ENCODE assay signal across 15 cellular contexts in genomic region chr9:137293482-137294090, GRCh38. TPM values are rescaled to one million over a fixed set of nuclear protein-coding genes. Genes with fewer than 3 reads are reported as not detected.
DNase-seq lines count a peak whose midpoint lies in the region; ATAC-seq and TF ChIP-seq lines count a peak whose summit lies in the region.
"Had no signal": no experiment of that assay in that cellular context is flagged by ENCODE, and none has a peak within 500 bp of the region (broad histone marks: within the 10 kb centered on the region; RNA-seq: fewer than 3 reads in every experiment).

No MANE protein-coding gene starts in this region.

- peak overlapping the region; percentile 31 for H2AFZ ChIP-seq in HCT116 (ENCODE audit: low read depth, low read length, poor library complexity, severe bottlenecking)

- POLR2A ChIA-PET in HCT116 (lab: Charles Lee), result no interaction called here

- DNase-seq in HCT116 (ENCODE audit: low read depth, low spot score), result no peak
- no peak for DNase-seq in cortex of kidney (lab: John Stamatoyannopoulos, UW)
- DNase-seq in NCI-H345 (lab: John Stamatoyannopoulos, UW), result no peak
- DNase-seq in activated CD8-positive, alpha-beta memory T cell treated with anti-CD3 and anti-CD28 coated beads, Interleukin-2, amount 50 U/mL, for 48 hours, result no peak
- DNase-seq: activated B cell treated with CpG ODN at 0.5 μM for 24 hours; activated CD8-positive, alpha-beta memory T cell treated with anti-CD3 and anti-CD28 coated beads, Interleukin-2, amount 10 ng/mL, durations not matched to agents 7 days and 5 days; AML-193; central memory CD4-positive, alpha-beta T cell; DMS79 treated with DMSO at 0.1 percent for 48 hours; midbrain; NCI-H1092 had no signal

- no peaks in the 10 kb centered on the region for H3K79me2 ChIP-seq in HCT116 (ENCODE audit: insufficient read depth, low read length)

- intact Hi-C loops in HCT116 (cut with micrococcal nuclease), result loop anchor here (2.0 to 5.0 kb wide), 2 partner anchors 129 to 151 kb away; partner anchors contain the start of genes EXD3 and NOXA1

- H3K4me1 ChIP-seq in HCT116 (ENCODE audit: control insufficient read depth in 1 of 2, insufficient read depth in 2 of 2, low read length in 2 of 2), result peaks cover 23 to 50% of the 10 kb centered on the region in 2 experiments
- H3K4me1 ChIP-seq in duodenal mucosa (ENCODE audit: control insufficient read depth in 1 of 2, insufficient read depth in 2 of 2, low read length in 2 of 2), result peaks cover 25 to 35% of the 10 kb centered on the region in 2 donors
- H3K4me1 ChIP-seq in mucosa of stomach (ENCODE audit: control insufficient read depth, insufficient read depth, low read length), result peaks cover 50% of the 10 kb centered on the region

- H3K27ac ChIP-seq in HCT116 (ENCODE audit: low read depth, low read length) (no peak overlapping the region), duodenal mucosa (ENCODE audit: low read depth, low read length) (peak overlapping the region; percentile 90)
- H3K27ac ChIP-seq: esophagus muscularis mucosa had no signal

- H3K36me3 ChIP-seq in HCT116 (ENCODE audit: control insufficient read depth in 1 of 2, insufficient read depth in 2 of 2, low read length in 2 of 2) (no peaks in the 10 kb centered on the region), duodenal mucosa (ENCODE audit: control insufficient read depth in 1 of 2, insufficient read depth in 2 of 2, low read length in 2 of 2) (no peaks in the 10 kb centered on the region), mucosa of stomach (ENCODE audit: control insufficient read depth, insufficient read depth, low read length) (no peaks in the 10 kb centered on the region)
- H3K36me3 ChIP-seq: esophagus muscularis mucosa had no signal

- H3K9me3 ChIP-seq in HCT116 (ENCODE audit: control insufficient read depth in 1 of 2, insufficient read depth in 1 of 2, low read depth in 1 of 2, low read length in 2 of 2), result no peaks in the 10 kb centered on the region
- H3K9me3 ChIP-seq in duodenal mucosa (ENCODE audit: control insufficient read depth in 1 of 2, low read length in 2 of 2), result no peaks in the 10 kb centered on the region
- H3K9me3 ChIP-seq in mucosa of stomach (ENCODE audit: control insufficient read depth, low read length), result peaks cover 5% of the 10 kb centered on the region

- no TSS peak for BruUV-seq in HCT116 (replicated peaks; lab: Mats Ljungman, UMichigan)

- no peak overlapping the region for H3K9ac ChIP-seq in HCT116 (ENCODE audit: low read length)
- H3K9ac ChIP-seq in duodenal mucosa (ENCODE audit: low read depth in 1 of 2, low read length in 2 of 2), result peak overlapping the region; percentile 6 to 66
- H3K9ac ChIP-seq in mucosa of stomach (ENCODE audit: low read length), result peak overlapping the region; percentile 42

- H3K27me3 ChIP-seq in HCT116 (ENCODE audit: insufficient read depth, low read length) (no peaks in the 10 kb centered on the region), duodenal mucosa (ENCODE audit: control insufficient read depth in 1 of 2, insufficient read depth in 2 of 2, low read length in 2 of 2) (peaks cover 8 to 9% of the 10 kb centered on the region in 2 donors), mucosa of stomach (ENCODE audit: control insufficient read depth, insufficient read depth, low read length) (peaks cover 28% of the 10 kb centered on the region)

- TF ChIP-seq RAD21 in HCT116 (IDR thresholded peaks at IDR 0.05; ENCODE audit: low read depth), result no peak

- RAD21 ChIA-PET in HCT116 (lab: Charles Lee; ENCODE audit: low non-redundant PET in 1 of 2, low total read pairs in 2 of 2, uncharacterized antibody in 2 of 2, unreplicated experiment in 2 of 2), result no interaction called here

- H3K4me3 ChIP-seq in HCT116 (replicated peaks in 1 of 2; ENCODE audit: low read depth in 1 of 2, low read length in 2 of 2), result no peak overlapping the region
- H3K4me3 ChIP-seq in duodenal mucosa (ENCODE audit: low read depth in 1 of 2, low read length in 2 of 2), result peak overlapping the region; percentile 2
- no peak overlapping the region for H3K4me3 ChIP-seq in mucosa of stomach (ENCODE audit: low read length)
- H3K4me3 ChIP-seq: esophagus muscularis mucosa had no signal

- 0 out of 2 replicates have a peak overlapping the region, but pooled peaks have one; percentile 80 for H3K4me2 ChIP-seq in HCT116 (ENCODE audit: low read length)

- CTCF ChIA-PET in HCT116 (lab: Charles Lee), result interaction anchor here (0.9 to 1.0 kb wide), 3 partner anchors 9 to 129 kb away, joined by 3 to 5 read pairs (median 3); partner anchors contain the start of genes EXD3, NOXA1 and NRARP

- ATAC-seq in HCT116, result no peak

- TF ChIP-seq POLR2A in HCT116 (IDR thresholded peaks at IDR 0.05; ENCODE audit: borderline replicate concordance, extremely low read depth, insufficient read depth, insufficient read length), result no peak

- no peaks in the 10 kb centered on the region for H3K9me2 ChIP-seq in HCT116 (ENCODE audit: insufficient read depth)

- H4K20me1 ChIP-seq in HCT116 (ENCODE audit: insufficient read depth), result no peaks in the 10 kb centered on the region

- no peak for TF ChIP-seq CTCF in HCT116 (IDR thresholded peaks at IDR 0.05 in 2 of 3, conservative IDR thresholded peaks at IDR 0.05 in 1 of 3; ENCODE audit: borderline replicate concordance in 1 of 3, insufficient read depth in 1 of 3, low read depth in 2 of 3, low read length in 2 of 3)

TF ChIP-seq in HCT116, 20 proteins besides CTCF, POLR2A, EP300 and RAD21 (continues in another document):
- TF ChIP-seq JUND (IDR thresholded peaks at IDR 0.05) (no peak), ZNF274 (IDR thresholded peaks at IDR 0.05; ENCODE audit: low read depth, low read length) (no peak), CBX3 (IDR thresholded peaks at IDR 0.05; ENCODE audit: low read depth) (no peak), SIN3A (IDR thresholded peaks at IDR 0.05; ENCODE audit: low read depth) (no peak), CEBPB (IDR thresholded peaks at IDR 0.05; ENCODE audit: low read depth) (no peak), EGR1 (IDR thresholded peaks at IDR 0.05; ENCODE audit: low read depth) (no peak), REST (IDR thresholded peaks at IDR 0.05; ENCODE audit: low read depth) (no peak), MAX (IDR thresholded peaks at IDR 0.05) (no peak), SRF (IDR thresholded peaks at IDR 0.05; ENCODE audit: low read depth) (no peak), ZFX (IDR thresholded peaks at IDR 0.05) (no peak), EZH2phosphoT487 (IDR thresholded peaks at IDR 0.05; ENCODE audit: borderline replicate concordance) (no peak), SP1 (IDR thresholded peaks at IDR 0.05; ENCODE audit: low read depth) (no peak), YY1 (IDR thresholded peaks at IDR 0.05; ENCODE audit: extremely low read depth, insufficient replicate concordance, low read depth, low read length) (no peak), EZH2 (IDR thresholded peaks at IDR 0.05) (no peak), ATF3 (IDR thresholded peaks at IDR 0.05) (no peak)

RNA-seq across cellular contexts. Expression of gene NRARP, which starts 8.5 kb away (rescaled TPM):
- total RNA-seq in HCT116 (2021; ENCODE audit: unreplicated experiment), result 22.2 TPM
- polyA plus RNA-seq in HCT116 (2012), result 5.9 and 7.2 TPM in 2 replicates

RNA-seq across cellular contexts. Expression of gene TOR4A, which starts 16.1 kb away (rescaled TPM):
- 34.0 TPM for total RNA-seq in HCT116 (2021; ENCODE audit: unreplicated experiment)
- 21.6 and 22.8 TPM in 2 replicates for polyA plus RNA-seq in HCT116 (2012)

RNA-seq across cellular contexts. Expression of gene NELFB, which starts 38.5 kb away (rescaled TPM):
- total RNA-seq in HCT116 (2021; ENCODE audit: unreplicated experiment), result 86.4 TPM
- polyA plus RNA-seq in HCT116 (2012), result 85.5 and 92.1 TPM in 2 replicates

RNA-seq across cellular contexts. Expression of gene STPG3, which starts 42.5 kb away (rescaled TPM):
- not detected for total RNA-seq in HCT116 (2021; ENCODE audit: unreplicated experiment)
- polyA plus RNA-seq in HCT116 (2012), result 0.40 TPM in 2 replicates
- total RNA-seq: activated B cell treated with CpG ODN at 0.5 μM for 24 hours; activated CD8-positive, alpha-beta memory T cell treated with anti-CD3 and anti-CD28 coated beads, Interleukin-2, amount 10 ng/mL, durations not matched to agents 7 days and 5 days; activated naive CD4-positive, alpha-beta T cell treated with anti-CD3 and anti-CD28 coated beads, Interleukin-2, amount 50 U/mL, for 72 hours; esophagus muscularis mucosa had no signal

RNA-seq across cellular contexts. Expression of gene TUBB4B, which starts 52.5 kb away (rescaled TPM):
- total RNA-seq in HCT116 (2021; ENCODE audit: unreplicated experiment), result 502 TPM
- 824 and 914 TPM in 2 replicates for polyA plus RNA-seq in HCT116 (2012)

Comparison
In these comparisons a context has a peak if more than half of its experiments do, and no peak if none do; other contexts are left out.
1. H3K4me3 ChIP-seq: peak in duodenal mucosa (2 of 2); none in HCT116 (0 of 2) and mucosa of stomach (single experiment).